Comparison of ENCODE assay signal across 8 cellular contexts in genomic region chr17:29572691-29573557, GRCh38. TPM values are rescaled to one million over a fixed set of nuclear protein-coding genes. Genes with fewer than 3 reads are reported as not detected.
A peak's percentile ranks its signal among the peaks of the same experiment; 100 is the strongest.
DNase-seq lines count a peak whose midpoint lies in the region; ATAC-seq, FAIRE-seq and TF ChIP-seq lines count a peak whose summit lies in the region.

No MANE protein-coding gene starts in this region.

- ATAC-seq in A549 (no peak), GM21447 (IDR thresholded peaks at IDR 0.05; ENCODE audit: unreplicated experiment) (no peak)

- CTCF ChIA-PET in A549 (lab: Yijun Ruan, JAX) = interaction anchor here (0.6 to 24.0 kb wide), 13 partner anchors 3 to 520 kb away, joined by 3 to 474 read pairs (median 7); partner anchors contain the start of genes ABHD15, ANKRD13B, CORO6 and TP53I13

- POLR2A ChIA-PET in A549 (lab: Yijun Ruan, JAX) = interaction anchor here (1.7 kb wide), 1 partner anchor 19 kb away, joined by 7 read pairs; no protein-coding TSS in a partner anchor

- no peak for FAIRE-seq in A549 (lab: Jason Lieb, UNC)

- no peak overlapping the region for H3K9ac ChIP-seq in neural progenitor cell

- no peak; a peak in 1 of 5 replicates for TF ChIP-seq RAD21 in A549 (conservative IDR thresholded peaks at IDR 0.05 in 1 of 2, IDR thresholded peaks at IDR 0.05 in 1 of 2)

- TF ChIP-seq CTCF in A549 (IDR thresholded peaks at IDR 0.05) (peak; percentile 30; the same call in 1 of the 3 replicates), HFFc6 (IDR thresholded peaks at IDR 0.05) (peak; percentile 87), neural progenitor cell (IDR thresholded peaks at IDR 0.05) (peak; percentile 73)

- H3K4me3 Mint-ChIP-seq in HFFc6 (no peak overlapping the region), neural progenitor cell (peak overlapping the region; percentile 57)

- peaks cover 7% of the 10 kb centered on the region for H3K79me2 ChIP-seq in neural progenitor cell (ENCODE audit: low read depth)

- no peak overlapping the region for H2AFZ ChIP-seq in neural progenitor cell (replicated peaks)

- no peaks in the 10 kb centered on the region for H3K9me3 ChIP-seq in A549
- no peaks in the 10 kb centered on the region for H3K9me3 ChIP-seq in neural progenitor cell (ENCODE audit: low read depth)

- no peak for TF ChIP-seq POLR2A in A549 (IDR thresholded peaks at IDR 0.05; ENCODE audit: low read length)

- peaks cover 10% of the 10 kb centered on the region; the same call in 2 of the 3 replicates for H3K4me1 ChIP-seq in A549
- H3K4me1 ChIP-seq in neural progenitor cell = peaks cover 15% of the 10 kb centered on the region

- no peak for DNase-seq in A549 (ENCODE audit: low read depth in 1 of 2, low spot score in 1 of 2)
- DNase-seq in HFFc6 = peak; percentile 34
- peak; percentile 55 for DNase-seq in activated T-cell treated with anti-CD3 and anti-CD28 coated beads for 4 hours
- peak; percentile 38 for DNase-seq in fibroblast of peridontal ligament (ENCODE audit: extremely low read depth)
- peak; percentile 82 for DNase-seq in neural progenitor cell (ENCODE audit: low spot score)
- DNase-seq in amniotic stem cell (lab: John Stamatoyannopoulos, UW) = no peak
- DNase-seq in H4 (ENCODE audit: low spot score) = no peak

- H3K27me3 Mint-ChIP-seq in HFFc6 (ENCODE audit: insufficient read depth) (no peaks in the 10 kb centered on the region; the same call in 1 of the 2 replicates), neural progenitor cell (ENCODE audit: insufficient read depth, low read depth) (peaks cover 11% of the 10 kb centered on the region)

- peaks cover 22% of the 10 kb centered on the region for H3K4me1 Mint-ChIP-seq in HFFc6 (ENCODE audit: low read depth)
- peaks cover 26% of the 10 kb centered on the region for H3K4me1 Mint-ChIP-seq in neural progenitor cell

- peaks cover 58% of the 10 kb centered on the region for H4K20me1 ChIP-seq in neural progenitor cell (ENCODE audit: low read depth)

- no peaks in the 10 kb centered on the region for H3K36me3 ChIP-seq in neural progenitor cell

- no peak overlapping the region for H3K27ac ChIP-seq in A549
- H3K27ac ChIP-seq in neural progenitor cell = no peak overlapping the region

- H3K4me2 ChIP-seq in A549 (no peak overlapping the region), neural progenitor cell (peak overlapping the region; percentile 63)

- H3K4me3 ChIP-seq in A549 (no peak overlapping the region), neural progenitor cell (no peak overlapping the region)

- H3K9me3 Mint-ChIP-seq in HFFc6 (no peaks in the 10 kb centered on the region), neural progenitor cell (no peaks in the 10 kb centered on the region)

- no peak for TF ChIP-seq EP300 in A549 (IDR thresholded peaks at IDR 0.05)

- peaks cover 13% of the 10 kb centered on the region for H3F3A ChIP-seq in neural progenitor cell (ENCODE audit: low read depth)

- H3K27me3 ChIP-seq in neural progenitor cell = peaks cover under 1% of the 10 kb centered on the region

- H3K27ac Mint-ChIP-seq in HFFc6 (peak overlapping the region; percentile 16; the same call in 1 of the 2 replicates), neural progenitor cell (no peak overlapping the region)

- WGBS in A549 (ENCODE audit: missing lambda C conversion rate) = 83% methylated on average over 26 of the region's 62 CpGs

- H3K36me3 Mint-ChIP-seq in HFFc6 (ENCODE audit: low read depth) (peaks cover 5% of the 10 kb centered on the region; the same call in 1 of the 2 replicates), neural progenitor cell (peaks cover 6% of the 10 kb centered on the region)

TF ChIP-seq in A549, 52 proteins besides CTCF, POLR2A, EP300 and RAD21:
- peak; percentile 67 for TF ChIP-seq MAX (IDR thresholded peaks at IDR 0.05)
- no peak for TF ChIP-seq HOXB5 (CRISPR knock-in tag; IDR thresholded peaks at IDR 0.05)
- peak; percentile 10 for TF ChIP-seq MAFK (IDR thresholded peaks at IDR 0.05; ENCODE audit: partially characterized antibody)

RNA-seq across cellular contexts. Expression of gene TP53I13, which starts 4.4 kb away (rescaled TPM):
- polyA plus RNA-seq in A549 (2011; rRNA removed) (27.5 and 31.3 TPM in 2 replicates), A549 (2017; fragmentation: RNase III; extraction: RNeasy Plus Mini Kit Qiagen cat#74134 plus additional on column Dnase treatment) (50.5 to 59.0 TPM (median 57.8 TPM) in 3 replicates)
- polyA plus RNA-seq in A549 (2012; cell fraction: cytosol; rRNA removed) = 54.4 and 79.1 TPM in 2 replicates
- polyA plus RNA-seq in A549 (2012; cell fraction: nucleus; rRNA removed) = 316 and 464 TPM in 2 replicates
- 21.7 and 42.5 TPM in 2 replicates for polyA minus RNA-seq in A549 (2011; rRNA and poly(A)+ RNA removed)
- 10 to 100 TPM; 31.3 to 36.6 (median 35.3) TPM for total RNA-seq in HFFc6 (2021; fragmentation: NEBNext Ultra II Directional; extraction: Animal tissue kit (Norgen Biotek cat#: 25700))
- 9.2 and 47.0 TPM in 2 replicates for total RNA-seq in neural progenitor cell (ENCODE audit: low replicate concordance)
- total RNA-seq in H4 (2014; rRNA removed; shearing (Covaris generic)) = 16.0 and 23.3 TPM in 2 replicates

RNA-seq across cellular contexts. Expression of gene ABHD15, which starts 6.1 kb away (rescaled TPM):
- polyA plus RNA-seq in A549 (2011; rRNA removed) (13.5 and 16.5 TPM in 2 replicates), A549 (2017; fragmentation: RNase III; extraction: RNeasy Plus Mini Kit Qiagen cat#74134 plus additional on column Dnase treatment) (13.6 to 15.8 TPM (median 14.7 TPM) in 3 replicates)
- 10.6 and 15.2 TPM in 2 replicates for polyA plus RNA-seq in A549 (2012; cell fraction: cytosol; rRNA removed)
- 12.0 and 14.2 TPM in 2 replicates for polyA plus RNA-seq in A549 (2012; cell fraction: nucleus; rRNA removed)
- 19.5 and 19.6 TPM in 2 replicates for polyA minus RNA-seq in A549 (2011; rRNA and poly(A)+ RNA removed)
- total RNA-seq in HFFc6 (2021; fragmentation: NEBNext Ultra II Directional; extraction: Animal tissue kit (Norgen Biotek cat#: 25700)) = 1 to 10 TPM; 6.4 to 9.8 (median 7.0) TPM
- 2.5 and 5.0 TPM in 2 replicates for total RNA-seq in neural progenitor cell (ENCODE audit: low replicate concordance)
- 6.2 and 8.6 TPM in 2 replicates for total RNA-seq in H4 (2014; rRNA removed; shearing (Covaris generic))

RNA-seq across cellular contexts. Expression of gene GIT1, which starts 16.5 kb away (rescaled TPM):
- 53.0 and 56.8 TPM in 2 replicates for polyA plus RNA-seq in A549 (2011; rRNA removed)
- polyA plus RNA-seq in A549 (2012; cell fraction: cytosol; rRNA removed) = 73.4 and 97.2 TPM in 2 replicates
- 121 and 187 TPM in 2 replicates for polyA plus RNA-seq in A549 (2012; cell fraction: nucleus; rRNA removed)
- polyA plus RNA-seq in A549 (2017; fragmentation: RNase III; extraction: RNeasy Plus Mini Kit Qiagen cat#74134 plus additional on column Dnase treatment) = 45.2 to 47.8 TPM (median 45.3 TPM) in 3 replicates
- 104 and 105 TPM in 2 replicates for polyA minus RNA-seq in A549 (2011; rRNA and poly(A)+ RNA removed)
- total RNA-seq in HFFc6 (2021; fragmentation: NEBNext Ultra II Directional; extraction: Animal tissue kit (Norgen Biotek cat#: 25700)) = 10 to 100 TPM; 24.1 to 29.7 (median 28.7) TPM
- total RNA-seq in neural progenitor cell (ENCODE audit: low replicate concordance) = 17.6 and 51.0 TPM in 2 replicates
- total RNA-seq in H4 (2014; rRNA removed; shearing (Covaris generic)) = 10.8 and 11.7 TPM in 2 replicates

RNA-seq across cellular contexts. Expression of gene ANKRD13B, which starts 20.0 kb away (rescaled TPM):
- polyA plus RNA-seq in A549 (2011; rRNA removed) (4.0 and 4.5 TPM in 2 replicates), A549 (2017; fragmentation: RNase III; extraction: RNeasy Plus Mini Kit Qiagen cat#74134 plus additional on column Dnase treatment) (15.3 to 17.8 TPM (median 16.4 TPM) in 3 replicates)
- polyA plus RNA-seq in A549 (2012; cell fraction: cytosol; rRNA removed) = 16.3 and 21.8 TPM in 2 replicates
- polyA plus RNA-seq in A549 (2012; cell fraction: nucleus; rRNA removed) = 84.1 and 142 TPM in 2 replicates
- 9.2 and 10.1 TPM in 2 replicates for polyA minus RNA-seq in A549 (2011; rRNA and poly(A)+ RNA removed)
- 1 to 10 TPM; 1.9 to 4.3 (median 3.0) TPM for total RNA-seq in HFFc6 (2021; fragmentation: NEBNext Ultra II Directional; extraction: Animal tissue kit (Norgen Biotek cat#: 25700))
- total RNA-seq in neural progenitor cell (ENCODE audit: low replicate concordance) = 2.8 and 24.0 TPM in 2 replicates
- total RNA-seq in H4 (2014; rRNA removed; shearing (Covaris generic)) = 2.9 and 3.8 TPM in 2 replicates

RNA-seq across cellular contexts. Expression of gene CORO6, which starts 49.8 kb away (rescaled TPM):
- polyA plus RNA-seq in A549 (2011; rRNA removed) (5.0 and 6.1 TPM in 2 replicates), A549 (2017; fragmentation: RNase III; extraction: RNeasy Plus Mini Kit Qiagen cat#74134 plus additional on column Dnase treatment) (7.9 to 10.9 TPM (median 10.1 TPM) in 3 replicates)
- polyA plus RNA-seq in A549 (2012; cell fraction: cytosol; rRNA removed) = 9.2 and 10.4 TPM in 2 replicates
- polyA plus RNA-seq in A549 (2012; cell fraction: nucleus; rRNA removed) = 132 and 139 TPM in 2 replicates
- 11.6 and 12.8 TPM in 2 replicates for polyA minus RNA-seq in A549 (2011; rRNA and poly(A)+ RNA removed)
- 1 to 10 TPM; 4.6 to 6.1 (median 5.4) TPM for total RNA-seq in HFFc6 (2021; fragmentation: NEBNext Ultra II Directional; extraction: Animal tissue kit (Norgen Biotek cat#: 25700))
- total RNA-seq in neural progenitor cell (ENCODE audit: low replicate concordance) = 3.9 and 6.2 TPM in 2 replicates
- total RNA-seq in H4 (2014; rRNA removed; shearing (Covaris generic)) = 0.14 and 1.2 TPM in 2 replicates

Comparison
In these comparisons a context has a peak if more than half of its experiments do, and no peak if none do; other contexts are left out.
1. DNase-seq: peak in HFFc6 (single experiment), activated T-cell treated with anti-CD3 and anti-CD28 coated beads for 4 hours (single experiment), fibroblast of peridontal ligament (single experiment) and neural progenitor cell (single experiment); none in A549 (0 of 2), amniotic stem cell (single experiment) and H4 (single experiment).
2. CTCF ChIP-seq: peak in every context shown above with its lines; median percentile 87 in HFFc6; 73 in neural progenitor cell; 30 in A549.